In genomic region chr11:17389205-17389956, GRCh38 we compare ENCODE assay signal across 8 cellular contexts. TPM values are rescaled to one million over a fixed set of nuclear protein-coding genes. Genes with fewer than 3 reads are reported as not detected.
A peak's percentile ranks its signal among the peaks of the same experiment; 100 is the strongest.
DNase-seq lines count a peak whose midpoint lies in the region; ATAC-seq, FAIRE-seq and TF ChIP-seq lines count a peak whose summit lies in the region.

No MANE protein-coding gene starts in this region.

- H3K9ac ChIP-seq in duodenal mucosa (ENCODE audit: low read depth in 1 of 2, low read length in 2 of 2), result no peak overlapping the region

- no peak for TF ChIP-seq EP300 in A549 (IDR thresholded peaks at IDR 0.05)

- peak; percentile 96 for TF ChIP-seq CTCF in A549 (IDR thresholded peaks at IDR 0.05)

- CTCF ChIA-PET in A549 (lab: Yijun Ruan, JAX), result interaction anchor here (0.6 to 21.5 kb wide), 20 partner anchors 11 to 487 kb away, joined by 3 to 1119 read pairs (median 4); partner anchors contain the start of gene ABCC8

- WGBS in A549 (ENCODE audit: missing lambda C conversion rate), result 31% methylated on average over 6 of the region's 56 CpGs

- H3K9me3 ChIP-seq in A549 (no peaks in the 10 kb centered on the region), duodenal mucosa (ENCODE audit: control insufficient read depth in 1 of 2, low read length in 2 of 2) (no peaks in the 10 kb centered on the region)

- FAIRE-seq in A549 (lab: Jason Lieb, UNC), result no peak

- H3K27ac ChIP-seq in A549 (peak overlapping the region; percentile 80 to 85), duodenal mucosa (ENCODE audit: low read depth, low read length) (no peak overlapping the region)

- TF ChIP-seq POLR2A in A549 (IDR thresholded peaks at IDR 0.05; ENCODE audit: low read length), result no peak

- H3K4me2 ChIP-seq in A549, result peak overlapping the region; percentile 80

- H3K4me3 ChIP-seq in A549, result peak overlapping the region; percentile 64
- peak overlapping the region; percentile 70 for H3K4me3 ChIP-seq in duodenal mucosa (ENCODE audit: low read depth in 1 of 2, low read length in 2 of 2)

- H3K4me1 ChIP-seq in A549 (0 out of 3 replicates have a peak, but pooled peaks cover 3% of the 10 kb centered on the region), duodenal mucosa (ENCODE audit: control insufficient read depth in 1 of 2, insufficient read depth in 2 of 2, low read length in 2 of 2) (peaks cover 0 to 10% of the 10 kb centered on the region in 2 donors)

- no peaks in the 10 kb centered on the region for H3K36me3 ChIP-seq in duodenal mucosa (ENCODE audit: control insufficient read depth in 1 of 2, insufficient read depth in 2 of 2, low read length in 2 of 2)

- no peaks in the 10 kb centered on the region for H3K27me3 ChIP-seq in duodenal mucosa (ENCODE audit: control insufficient read depth in 1 of 2, insufficient read depth in 2 of 2, low read length in 2 of 2)

- peak; percentile 70 to 76 for DNase-seq in A549 (ENCODE audit: low read depth in 1 of 2, low spot score in 1 of 2)
- peak; percentile 70 to 82 for DNase-seq in NCI-H446 (lab: John Stamatoyannopoulos, UW)
- peak; percentile 76 for DNase-seq in activated CD4-positive, alpha-beta T cell treated with anti-CD3 and anti-CD28 coated beads, Interleukin-2, amount 50 U/mL, for 48 hours
- DNase-seq in lung microvascular endothelial cell (ENCODE audit: low read depth in 2 of 2), result peak; percentile 48 to 78
- DNase-seq in stimulated activated CD8-positive, alpha-beta memory T cell treated with anti-CD3 and anti-CD28 coated beads, Interleukin-12 subunit alpha, Interleukin-12 subunit beta, amount 100 ng/mL, for 1 hour (ENCODE audit: low read depth), result peak; percentile 65

- POLR2A ChIA-PET in A549 (lab: Yijun Ruan, JAX), result no interaction called here

- TF ChIP-seq RAD21 in A549 (conservative IDR thresholded peaks at IDR 0.05 in 1 of 2, IDR thresholded peaks at IDR 0.05 in 1 of 2), result peak; percentile 9 to 71; a peak in 3 of 5 replicates

- peak; percentile 66 to 73 for ATAC-seq in A549
- ATAC-seq in GM18868 (IDR thresholded peaks at IDR 0.05; ENCODE audit: unreplicated experiment), result peak; percentile 65
- peak; percentile 47 for ATAC-seq in HG03342 (IDR thresholded peaks at IDR 0.05; ENCODE audit: unreplicated experiment)

TF ChIP-seq in A549, 52 proteins besides CTCF, POLR2A, EP300 and RAD21:
- no peak for TF ChIP-seq NPAS2 (CRISPR knock-in tag; IDR thresholded peaks at IDR 0.05; ENCODE audit: borderline replicate concordance)
- TF ChIP-seq ZC3H11A (IDR thresholded peaks at IDR 0.05), result no peak
- 0 out of 2 replicates have a peak, but pooled peaks have one; percentile 43 for TF ChIP-seq MAZ (IDR thresholded peaks at IDR 0.05; ENCODE audit: borderline replicate concordance, low read depth, low read length)
- TF ChIP-seq HDAC2 (IDR thresholded peaks at IDR 0.05), result no peak
- TF ChIP-seq HOXB5 (CRISPR knock-in tag; IDR thresholded peaks at IDR 0.05), result no peak
- peak; percentile 85 for TF ChIP-seq SMC3 (IDR thresholded peaks at IDR 0.05)
- TF ChIP-seq JUN (IDR thresholded peaks at IDR 0.05), result peak in 1 of 2 experiments; percentile 54; a peak in 2 of 5 replicates
- TF ChIP-seq, protein P1, sequence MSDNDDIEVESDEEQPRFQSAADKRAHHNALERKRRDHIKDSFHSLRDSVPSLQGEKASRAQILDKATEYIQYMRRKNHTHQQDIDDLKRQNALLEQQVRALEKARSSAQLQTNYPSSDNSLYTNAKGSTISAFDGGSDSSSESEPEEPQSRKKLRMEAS (IDR thresholded peaks at IDR 0.05), result peak; percentile 16; the same call in 1 of the 2 replicates
- no peak for TF ChIP-seq RCOR1 (IDR thresholded peaks at IDR 0.05; ENCODE audit: low read depth, low read length)
- TF ChIP-seq KDM5A (IDR thresholded peaks at IDR 0.05), result peak; percentile 63
- TF ChIP-seq BHLHE40 (IDR thresholded peaks at IDR 0.05; ENCODE audit: low read depth, low read length), result no peak
- 0 out of 2 replicates have a peak, but pooled peaks have one; percentile 24 for TF ChIP-seq MYC (IDR thresholded peaks at IDR 0.05; ENCODE audit: borderline replicate concordance, low read length)

RNA-seq across cellular contexts. Expression of gene KCNJ11, which starts 0.9 kb away (rescaled TPM):
- polyA plus RNA-seq in A549 (2011; rRNA removed) (0.18 and 0.29 TPM in 2 replicates), A549 (2017; fragmentation: RNase III; extraction: RNeasy Plus Mini Kit Qiagen cat#74134 plus additional on column Dnase treatment) (0.41 to 0.69 TPM (median 0.53 TPM) in 3 replicates)
- 0.28 and 0.54 TPM in 2 replicates for polyA plus RNA-seq in A549 (2012; cell fraction: cytosol; rRNA removed)
- polyA plus RNA-seq in A549 (2012; cell fraction: nucleus; rRNA removed), result 0.71 and 0.89 TPM in 2 replicates
- 0.58 and 0.63 TPM in 2 replicates for polyA minus RNA-seq in A549 (2011; rRNA and poly(A)+ RNA removed)
- 0.22 and 0.40 TPM in 2 replicates for total RNA-seq in lung microvascular endothelial cell

RNA-seq across cellular contexts. Expression of gene NCR3LG1, which starts 37.8 kb away (rescaled TPM):
- polyA plus RNA-seq in A549 (2011; rRNA removed) (2.4 and 3.3 TPM in 2 replicates), A549 (2017; fragmentation: RNase III; extraction: RNeasy Plus Mini Kit Qiagen cat#74134 plus additional on column Dnase treatment) (1.1 to 1.4 TPM (median 1.3 TPM) in 3 replicates)
- 0.20 and 0.25 TPM in 2 replicates for polyA plus RNA-seq in A549 (2012; cell fraction: cytosol; rRNA removed)
- polyA plus RNA-seq in A549 (2012; cell fraction: nucleus; rRNA removed), result 0.62 and 0.86 TPM in 2 replicates
- polyA minus RNA-seq in A549 (2011; rRNA and poly(A)+ RNA removed), result 5.1 and 5.8 TPM in 2 replicates
- 0.20 and 0.87 TPM in 2 replicates for total RNA-seq in lung microvascular endothelial cell
